ENCODE assay signal across 8 cellular contexts in genomic region chr17:67628580-67629013, GRCh38.
DNase-seq lines count a peak whose midpoint lies in the region; ATAC-seq and TF ChIP-seq lines count a peak whose summit lies in the region.

No MANE protein-coding gene starts in this region.

- in situ Hi-C loops in astrocyte of the spinal cord (cut with HindIII; ENCODE audit: low sequenced_read_pairs) = no loop called here

- H3K4me3 ChIP-seq in astrocyte of the spinal cord (ENCODE audit: low read depth, low read length) (no peak overlapping the region), mucosa of descending colon (no peak overlapping the region)

- H3K9me3 ChIP-seq in mucosa of descending colon = no peaks in the 10 kb centered on the region

- no peaks in the 10 kb centered on the region for H3K36me3 ChIP-seq in mucosa of descending colon (ENCODE audit: low read depth)

- intact Hi-C loops in mucosa of descending colon (cut with DNase I, micrococcal nuclease) = no loop called here

- peak; percentile 45 for ATAC-seq in HG03565 (IDR thresholded peaks at IDR 0.05; ENCODE audit: unreplicated experiment)
- peak; percentile 26 for ATAC-seq in mucosa of descending colon
- ATAC-seq in GM21390 (IDR thresholded peaks at IDR 0.05; ENCODE audit: unreplicated experiment) = no peak

- DNase-seq in DMS 273 (lab: John Stamatoyannopoulos, UW; ENCODE audit: unreplicated experiment) (peak; percentile 69), DMS 273 treated with DMSO at 0.1 percent for 48 hours (lab: John Stamatoyannopoulos, UW) (no peak), astrocyte of the spinal cord (ENCODE audit: low read depth, low spot score) (peak; percentile 16), mucosa of descending colon (no peak), NCI-H1417 treated with DMSO at 0.1 percent for 48 hours (lab: John Stamatoyannopoulos, UW) (no peak), NCI-H1048 (lab: John Stamatoyannopoulos, UW) (no peak)

- TF ChIP-seq CTCF in astrocyte of the spinal cord (IDR thresholded peaks at IDR 0.05; ENCODE audit: low read depth, low read length) (peak; percentile 29), mucosa of descending colon (IDR thresholded peaks at IDR 0.05) (no peak)

- H3K4me1 ChIP-seq in mucosa of descending colon (ENCODE audit: low read depth) = no peaks in the 10 kb centered on the region

Comparison
In these comparisons a context has a peak if more than half of its experiments do, and no peak if none do; other contexts are left out.
1. DNase-seq: peak in DMS 273 (single experiment) and astrocyte of the spinal cord (single experiment); none in DMS 273 treated with DMSO at 0.1 percent for 48 hours (single experiment), mucosa of descending colon (0 of 3), NCI-H1417 treated with DMSO at 0.1 percent for 48 hours (single experiment) and NCI-H1048 (single experiment).